8 cellular contexts compared by ENCODE assay signal in the genomic region with DNA sequence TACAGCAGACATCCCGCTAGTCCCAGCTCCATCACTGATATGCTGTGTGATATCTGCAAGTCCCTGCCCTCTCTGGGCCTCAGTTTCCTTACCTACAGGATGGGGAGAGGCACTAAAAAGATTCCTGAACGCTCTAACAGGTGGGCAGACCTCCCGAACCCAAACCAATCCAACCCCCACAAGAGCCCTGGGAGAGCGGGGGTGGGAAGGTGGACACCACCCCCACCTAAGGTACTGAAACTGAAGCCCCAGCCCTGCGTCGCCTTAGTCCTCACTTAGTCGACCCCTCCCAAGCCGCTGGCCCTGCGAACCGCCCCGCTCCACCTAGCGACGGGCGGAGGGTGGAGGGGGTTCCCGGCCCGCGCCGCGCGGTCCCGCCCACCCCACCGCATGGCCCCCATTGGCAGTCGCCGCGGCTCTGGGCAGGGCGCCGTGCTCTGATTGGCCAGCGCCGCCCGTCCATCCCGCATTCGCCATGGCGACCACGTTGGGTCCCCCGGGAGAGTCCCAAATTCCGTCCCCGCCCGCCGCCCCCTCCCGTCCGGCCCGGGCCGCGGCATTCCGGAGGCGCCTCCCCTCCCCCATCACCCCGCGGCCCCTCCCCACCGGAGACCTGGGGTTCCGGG. TPM values are rescaled to one million over a fixed set of nuclear protein-coding genes. Genes with fewer than 3 reads are reported as not detected.
A peak's percentile ranks its signal among the peaks of the same experiment; 100 is the strongest.
DNase-seq lines count a peak whose midpoint lies in the region; ATAC-seq and TF ChIP-seq lines count a peak whose summit lies in the region.

No MANE protein-coding gene starts in this region.

- intact Hi-C loops in right lobe of liver (cut with DNase I): no loop called here

- no peaks in the 10 kb centered on the region for H3K27me3 ChIP-seq in right lobe of liver

- TF ChIP-seq POLR2A in right lobe of liver (IDR thresholded peaks at IDR 0.05): no peak

- no peaks in the 10 kb centered on the region for H3K4me1 ChIP-seq in right lobe of liver

- peak; percentile 68 for ATAC-seq in GM18867 (IDR thresholded peaks at IDR 0.05; ENCODE audit: unreplicated experiment)
- ATAC-seq in HG03135 (IDR thresholded peaks at IDR 0.05; ENCODE audit: unreplicated experiment): peak; percentile 65
- ATAC-seq in right lobe of liver: peak; percentile 94 to 96 (median 94)

- no peaks in the 10 kb centered on the region for H3K9me3 ChIP-seq in right lobe of liver

- H3K27ac ChIP-seq in right lobe of liver: peak overlapping the region; percentile 52 to 87 (median 82)

- 2% methylated on average over 8 of the region's 50 CpGs for WGBS in right lobe of liver (ENCODE audit: insufficient coverage, low coverage, low lambda C conversion rate, missing lambda C conversion rate)

- H3K36me3 ChIP-seq in right lobe of liver: no peaks in the 10 kb centered on the region

- peak; percentile 99 for DNase-seq in AG08395 (ENCODE audit: low spot score)
- peak; percentile 65 for DNase-seq in NCI-H510A treated with DMSO at 0.1 percent for 48 hours (lab: John Stamatoyannopoulos, UW)
- DNase-seq in activated CD4-positive, alpha-beta T cell treated with anti-CD3 and anti-CD28 coated beads, Interleukin-2, amount 50 U/mL, for 1 hour: peak; percentile 89
- peak; percentile 92 for DNase-seq in dermis blood vessel endothelial cell
- DNase-seq in right lobe of liver: peak; percentile 91 to 94 (median 94)
- peak; percentile 89 to 92 for DNase-seq in stimulated activated CD4-positive, alpha-beta T cell treated with anti-CD3 and anti-CD28 coated beads, Interleukin-2, amount 100 ng/mL, for 48 hours

- TF ChIP-seq CTCF in right lobe of liver (IDR thresholded peaks at IDR 0.05): peak in 3 of 4 donors; percentile 8 to 25 (median 16)

- peak overlapping the region; percentile 80 to 89 (median 86) for H3K4me3 ChIP-seq in right lobe of liver

RNA-seq across cellular contexts. Expression of a gene that starts 0.6 kb away (rescaled TPM):
- total RNA-seq in dermis blood vessel endothelial cell: 12.6 and 25.5 TPM in 2 replicates
- 1 to 10 TPM in 5 of 6 experiments, under 1 TPM in 1; 0.97 to 1.9 (median 1.2) TPM for total RNA-seq in right lobe of liver

RNA-seq across cellular contexts. Expression of a gene that starts 6.7 kb away (rescaled TPM):
- total RNA-seq in dermis blood vessel endothelial cell (not detected in 2 replicates), right lobe of liver (under 1 TPM in 4 of 6 experiments, not detected in 2; 0.09 to 0.54 (median 0.18) TPM)

RNA-seq across cellular contexts. Expression of a gene that starts 49.5 kb away (rescaled TPM):
- total RNA-seq in dermis blood vessel endothelial cell (21.4 and 21.6 TPM in 2 replicates), right lobe of liver (10 to 100 TPM; 20.0 to 62.1 (median 36.7) TPM)

Comparison
In these comparisons a context has a peak if more than half of its experiments do, and no peak if none do; other contexts are left out.
1. Peak in every context shown above with its lines: DNase-seq, ATAC-seq, H3K4me3 ChIP-seq and H3K27ac ChIP-seq.